14 cellular contexts compared by ENCODE assay signal in the genomic region with DNA sequence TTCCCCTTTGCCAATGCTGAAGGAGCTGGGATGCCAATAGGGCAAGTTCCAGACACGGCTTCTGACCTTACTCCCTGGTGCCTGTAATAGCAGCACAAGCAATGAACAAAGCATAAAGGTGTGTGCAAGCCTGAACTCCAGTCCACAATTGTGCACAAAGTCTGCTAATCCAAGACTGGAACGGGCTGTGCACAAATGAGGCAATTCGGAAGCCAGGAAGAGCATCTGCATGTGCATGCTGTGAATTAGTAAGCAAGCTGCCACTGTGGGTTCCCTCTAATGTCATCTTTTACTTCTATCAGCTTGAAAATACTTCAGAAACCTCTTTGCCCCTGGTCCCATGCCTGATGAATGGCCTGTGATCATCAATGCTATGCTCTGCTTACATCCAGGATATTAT.
DNase-seq lines count a peak whose midpoint lies in the region; ATAC-seq, FAIRE-seq and TF ChIP-seq lines count a peak whose summit lies in the region.
"Had no signal": no experiment of that assay in that cellular context is flagged by ENCODE, and none has a peak within 500 bp of the region (broad histone marks: within the 10 kb centered on the region; RNA-seq: fewer than 3 reads in every experiment).

No MANE protein-coding gene starts in this region.

- FAIRE-seq in bronchial epithelial cell (lab: Jason Lieb, UNC) (peak; percentile 52), pancreas (lab: Jason Lieb, UNC) (no peak)

- H3K36me3 ChIP-seq in bronchial epithelial cell (ENCODE audit: control insufficient read depth, insufficient read depth, low read length): no peaks in the 10 kb centered on the region
- no peaks in the 10 kb centered on the region for H3K36me3 ChIP-seq in pancreas

- intact Hi-C loops in pancreas (cut with DNase I): no loop called here

- in situ Hi-C loops in GM13976 (cut with MboI; ENCODE audit: low sequenced_read_pairs, unreplicated experiment): no loop called here

- peak overlapping the region; percentile 1 to 30 (median 26) for H3K27ac ChIP-seq in pancreas
- H3K27ac ChIP-seq: 22Rv1 had no signal

- peak in 3 of 4 donors; percentile 5 to 11 (median 6) for ATAC-seq in pancreas
- no peak for ATAC-seq in GM19467 (IDR thresholded peaks at IDR 0.05; ENCODE audit: unreplicated experiment)
- ATAC-seq: GM23338 had no signal

- H3K27me3 ChIP-seq in bronchial epithelial cell (ENCODE audit: control insufficient read depth, insufficient read depth, low read length) (no peaks in the 10 kb centered on the region), pancreas (no peaks in the 10 kb centered on the region)

- WGBS in pancreas, 2 donors: 73 to 78% methylated on average over 3 of the region's 3 CpGs

- no peak for TF ChIP-seq CTCF in bronchial epithelial cell (IDR thresholded peaks at IDR 0.05; ENCODE audit: insufficient read depth, low read length, severe bottlenecking)
- no peak for TF ChIP-seq CTCF in pancreas (IDR thresholded peaks at IDR 0.05)
- TF ChIP-seq CTCF in GM13976 (IDR thresholded peaks at IDR 0.05; ENCODE audit: borderline replicate concordance, control extremely low read depth, extremely low read depth, insufficient read depth, missing control alignments): no peak

- H3K9me3 ChIP-seq in pancreas: no peaks in the 10 kb centered on the region

- H3K4me1 ChIP-seq in pancreas: peaks cover 7 to 28% (median 9%) of the 10 kb centered on the region in 3 donors

- DNase-seq in DMS53 (lab: John Stamatoyannopoulos, UW): peak; percentile 58
- DNase-seq in DMS53 treated with DMSO at 0.1 percent for 48 hours (lab: John Stamatoyannopoulos, UW; ENCODE audit: unreplicated experiment): no peak
- peak; percentile 57 to 67 for DNase-seq in NCI-H446 (lab: John Stamatoyannopoulos, UW)
- no peak for DNase-seq in bronchial epithelial cell (ENCODE audit: low read depth)
- DNase-seq in pancreas: no peak
- no peak for DNase-seq in activated CD4-positive, alpha-beta T cell treated with anti-CD3 and anti-CD28 coated beads for 4 hours
- DNase-seq in GM13976 (ENCODE audit: low spot score): no peak
- DNase-seq: AML-193, GDM1, HCEC 1CT, NCI-H82 had no signal

- H3K4me3 ChIP-seq in bronchial epithelial cell (ENCODE audit: low read depth, low read length) (no peak overlapping the region), pancreas (no peak overlapping the region)
- H3K4me3 ChIP-seq: GM23338 had no signal

Comparison
In these comparisons a context has a peak if more than half of its experiments do, and no peak if none do; other contexts are left out.
1. DNase-seq: peak in DMS53 (single experiment) and NCI-H446 (2 of 2); none in DMS53 treated with DMSO at 0.1 percent for 48 hours (single experiment), bronchial epithelial cell (single experiment), pancreas (0 of 6), activated CD4-positive, alpha-beta T cell treated with anti-CD3 and anti-CD28 coated beads for 4 hours (0 of 2) and GM13976 (single experiment).